In the genomic region with DNA sequence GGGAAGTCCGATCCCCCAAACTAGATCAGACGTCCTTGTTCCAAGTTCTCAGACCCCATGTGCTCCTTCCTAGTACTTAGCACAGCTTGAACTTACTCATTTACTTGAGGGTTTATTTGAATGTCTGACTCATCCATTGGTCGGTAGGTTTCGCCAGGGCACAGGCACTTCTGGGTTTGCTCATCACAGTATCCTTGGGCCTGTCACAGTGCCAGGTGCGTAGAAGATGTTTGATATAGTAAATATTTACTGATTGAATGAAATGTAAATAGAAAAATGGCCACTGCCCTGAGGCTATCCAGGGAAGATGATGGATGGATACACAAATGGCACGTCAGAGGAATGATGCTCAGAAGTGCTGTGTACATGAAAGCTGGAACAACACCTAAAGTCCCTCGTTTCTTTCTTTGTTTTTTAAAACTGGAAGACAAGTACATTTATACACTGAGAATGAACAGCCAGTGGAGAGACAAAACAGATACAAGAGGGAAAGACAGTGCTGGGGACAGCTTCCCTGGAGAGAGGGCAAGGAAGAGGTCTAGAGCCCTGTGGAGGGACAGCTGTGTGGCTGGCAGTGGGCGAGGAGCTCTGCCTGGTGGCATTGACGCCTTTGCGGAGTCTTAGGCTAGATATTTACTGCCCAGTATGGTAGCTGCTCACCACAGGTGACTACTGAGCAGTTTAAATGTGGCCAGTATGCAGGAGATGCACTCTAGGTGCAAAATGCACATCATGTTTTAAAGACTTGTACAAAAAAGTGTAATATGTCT, we compare ENCODE assay signal across 14 cellular contexts. TPM values are rescaled to one million over a fixed set of nuclear protein-coding genes. Genes with fewer than 3 reads are reported as not detected.
DNase-seq lines count a peak whose midpoint lies in the region; ATAC-seq and TF ChIP-seq lines count a peak whose summit lies in the region.
"Had no signal": no experiment of that assay in that cellular context is flagged by ENCODE, and none has a peak within 500 bp of the region (broad histone marks: within the 10 kb centered on the region; RNA-seq: fewer than 3 reads in every experiment).

No MANE protein-coding gene starts in this region.

- H3K4me3 Mint-ChIP-seq in CD8-positive, alpha-beta memory T cell = no peak overlapping the region
- H3K4me3 Mint-ChIP-seq: activated naive CD8-positive, alpha-beta T cell treated with anti-CD3 and anti-CD28 coated beads, Interleukin-2, amount 50 U/mL, for 24 hours; CD14-positive monocyte; stimulated activated naive CD8-positive, alpha-beta T cell treated with anti-CD3 and anti-CD28 coated beads, Interleukin-15, Interleukin-2, amounts not matched to agents 100 ng/mL and 50 ng/mL, for 24 hours had no signal

- no peak for ATAC-seq in GM19467 (IDR thresholded peaks at IDR 0.05; ENCODE audit: unreplicated experiment)
- ATAC-seq: activated naive CD8-positive, alpha-beta T cell treated with anti-CD3 and anti-CD28 coated beads, Interleukin-2, amount 50 U/mL, for 24 hours had no signal

- H3K27me3 ChIP-seq in OCI-LY3 (ENCODE audit: low read depth, low read length) = no peaks in the 10 kb centered on the region
- no peaks in the 10 kb centered on the region for H3K27me3 ChIP-seq in CD8-positive, alpha-beta memory T cell (ENCODE audit: insufficient read depth, low read length, poor library complexity, severe bottlenecking)

- no peak overlapping the region for H3K9ac ChIP-seq in OCI-LY3 (ENCODE audit: low read length)

- peaks cover 11% of the 10 kb centered on the region; the same call in 1 of the 2 replicates for H3K9me3 ChIP-seq in OCI-LY3 (ENCODE audit: insufficient read depth, low read length)
- H3K9me3 ChIP-seq in CD8-positive, alpha-beta memory T cell (ENCODE audit: low read length) = no peaks in the 10 kb centered on the region

- H3K27me3 Mint-ChIP-seq in CD8-positive, alpha-beta memory T cell = peaks cover 4 to 13% of the 10 kb centered on the region in 2 donors
- H3K27me3 Mint-ChIP-seq: activated naive CD8-positive, alpha-beta T cell treated with anti-CD3 and anti-CD28 coated beads, Interleukin-2, amount 50 U/mL, for 24 hours had no signal

- H3K4me1 ChIP-seq in OCI-LY3 (ENCODE audit: low read length) = peaks cover 24% of the 10 kb centered on the region
- no peaks in the 10 kb centered on the region for H3K4me1 ChIP-seq in CD8-positive, alpha-beta memory T cell (ENCODE audit: insufficient read depth, low read length)

- no peaks in the 10 kb centered on the region for H4K20me1 ChIP-seq in OCI-LY3 (ENCODE audit: insufficient read depth, low read length)

- H3K27ac Mint-ChIP-seq in CD8-positive, alpha-beta memory T cell = no peak overlapping the region
- H3K27ac Mint-ChIP-seq: activated naive CD8-positive, alpha-beta T cell treated with anti-CD3 and anti-CD28 coated beads, Interleukin-2, amount 50 U/mL, for 24 hours; CD14-positive monocyte; stimulated activated naive CD8-positive, alpha-beta T cell treated with anti-CD3 and anti-CD28 coated beads, Interleukin-15, Interleukin-2, amounts not matched to agents 100 ng/mL and 50 ng/mL, for 24 hours had no signal

- CTCF ChIA-PET in CD8-positive, alpha-beta memory T cell (lab: Charles Lee) = no interaction called here

- peaks cover 0 to 4% (median 0%) of the 10 kb centered on the region in 3 donors for H3K4me1 Mint-ChIP-seq in CD8-positive, alpha-beta memory T cell

- H3K9me3 Mint-ChIP-seq in CD8-positive, alpha-beta memory T cell = peaks cover 0 to 2% (median under 1%) of the 10 kb centered on the region in 5 donors
- H3K9me3 Mint-ChIP-seq: activated naive CD8-positive, alpha-beta T cell treated with anti-CD3 and anti-CD28 coated beads, Interleukin-2, amount 50 U/mL, for 24 hours had no signal

- POLR2A ChIA-PET in CD8-positive, alpha-beta memory T cell (lab: Charles Lee) = no interaction called here

- H3K36me3 Mint-ChIP-seq in CD8-positive, alpha-beta memory T cell = no peaks in the 10 kb centered on the region
- H3K36me3 Mint-ChIP-seq: CD14-positive monocyte had no signal

- H3K36me3 ChIP-seq in OCI-LY3 (replicated peaks; ENCODE audit: low read depth, low read length) = no peaks in the 10 kb centered on the region
- H3K36me3 ChIP-seq in CD8-positive, alpha-beta memory T cell (ENCODE audit: insufficient read depth, low read length) = no peaks in the 10 kb centered on the region

- DNase-seq in DMS153 (lab: John Stamatoyannopoulos, UW) (peak; percentile 90), LHCN-M2 (ENCODE audit: low read depth) (peak; percentile 15), fibroblast of villous mesenchyme (ENCODE audit: low read depth) (peak; percentile 13), NCI-H2107 (lab: John Stamatoyannopoulos, UW) (no peak), activated T-cell treated with anti-CD3 and anti-CD28 coated beads for 4 hours (no peak)
- no peak for DNase-seq in CD8-positive, alpha-beta memory T cell
- DNase-seq: activated naive CD8-positive, alpha-beta T cell treated with anti-CD3 and anti-CD28 coated beads, Interleukin-2, amount 50 U/mL, for 24 hours; KBM-7; stimulated activated CD4-positive, alpha-beta T cell treated with anti-CD3 and anti-CD28 coated beads, Interleukin-4, amount 100 ng/mL, for 24 hours; T-helper 9 cell had no signal

- H3K4me3 ChIP-seq in OCI-LY3 (ENCODE audit: low read length) (no peak overlapping the region), fibroblast of villous mesenchyme (ENCODE audit: low read depth, low read length) (no peak overlapping the region)
- no peak overlapping the region for H3K4me3 ChIP-seq in CD8-positive, alpha-beta memory T cell (ENCODE audit: low read length)

- no peaks in the 10 kb centered on the region for H3K79me2 ChIP-seq in OCI-LY3 (ENCODE audit: low read length)

- TF ChIP-seq CTCF in OCI-LY3 (IDR thresholded peaks at IDR 0.05; ENCODE audit: low read depth, low read length) (no peak), fibroblast of villous mesenchyme (IDR thresholded peaks at IDR 0.05; ENCODE audit: insufficient read depth, low read depth, low read length) (no peak)

- H3K27ac ChIP-seq in OCI-LY3 (ENCODE audit: low read length) = no peak overlapping the region
- H3K27ac ChIP-seq in CD8-positive, alpha-beta memory T cell (ENCODE audit: low read depth, low read length) = no peak overlapping the region

- H3K4me2 ChIP-seq in OCI-LY3 (ENCODE audit: low read length) = peak overlapping the region; percentile 2; the same call in 1 of the 2 replicates

- peak overlapping the region; percentile 23; the same call in 1 of the 2 replicates for H2AFZ ChIP-seq in OCI-LY3 (ENCODE audit: low read depth, low read length)

RNA-seq across cellular contexts. Expression of gene KL, which starts 31.2 kb away (rescaled TPM):
- not detected in 2 replicates for total RNA-seq in LHCN-M2 (2014; rRNA removed)
- polyA plus RNA-seq in LHCN-M2 (2012) = not detected
- total RNA-seq in fibroblast of villous mesenchyme = under 0.01 TPM in 2 replicates
- under 1 TPM; 0.20 to 0.35 TPM for total RNA-seq in CD8-positive, alpha-beta memory T cell
- polyA plus RNA-seq in CD8-positive, alpha-beta memory T cell = not detected

Comparison
In these comparisons a context has a peak if more than half of its experiments do, and no peak if none do; other contexts are left out.
1. DNase-seq: peak in DMS153 (single experiment), LHCN-M2 (single experiment) and fibroblast of villous mesenchyme (single experiment); none in NCI-H2107 (single experiment), CD8-positive, alpha-beta memory T cell (0 of 5) and activated T-cell treated with anti-CD3 and anti-CD28 coated beads for 4 hours (single experiment).